ENCODE assay signal across 17 cellular contexts in the genomic region with DNA sequence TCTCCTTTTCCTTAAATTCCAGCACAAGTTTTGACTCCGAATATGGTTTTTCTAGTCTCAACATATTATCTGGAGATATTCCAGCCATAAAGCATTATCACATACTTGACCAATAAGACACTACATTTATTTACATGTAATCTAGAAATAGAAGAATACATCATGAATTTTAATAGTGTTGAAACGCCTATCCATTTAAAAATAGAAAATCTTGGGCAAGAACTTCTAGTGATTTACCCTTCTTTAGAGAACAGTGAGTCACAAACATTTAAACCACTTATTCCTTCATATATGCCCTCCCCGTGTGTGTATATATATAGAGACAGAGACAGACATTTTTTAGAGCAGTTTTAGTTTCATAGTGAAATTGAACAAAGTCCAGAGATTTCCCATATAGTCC.
DNase-seq lines count a peak whose midpoint lies in the region; ATAC-seq and TF ChIP-seq lines count a peak whose summit lies in the region.
"Had no signal": no experiment of that assay in that cellular context is flagged by ENCODE, and none has a peak within 500 bp of the region (broad histone marks: within the 10 kb centered on the region; RNA-seq: fewer than 3 reads in every experiment).

No MANE protein-coding gene starts in this region.

- H3K36me3 ChIP-seq in gastroesophageal sphincter, result peaks cover 0 to 16% of the 10 kb centered on the region in 2 donors
- H3K36me3 ChIP-seq in thoracic aorta, result peaks cover 32% of the 10 kb centered on the region
- H3K36me3 ChIP-seq in mesendoderm (ENCODE audit: control insufficient read depth, insufficient read depth, low read length), result peaks cover 6% of the 10 kb centered on the region

- H3K18ac ChIP-seq in mesendoderm (ENCODE audit: low read length), result no peak overlapping the region

- H2AK5ac ChIP-seq in mesendoderm (ENCODE audit: low read length), result no peak overlapping the region

- no peak overlapping the region for H3K4ac ChIP-seq in mesendoderm (ENCODE audit: low read depth, low read length)

- H3K4me3 ChIP-seq in gastroesophageal sphincter, result no peak overlapping the region
- H3K4me3 ChIP-seq in thoracic aorta, result no peak overlapping the region
- no peak overlapping the region for H3K4me3 ChIP-seq in mesendoderm (ENCODE audit: low read length)
- H3K4me3 ChIP-seq: right atrium auricular region had no signal

- TF ChIP-seq POLR2A in gastroesophageal sphincter (IDR thresholded peaks at IDR 0.05), result no peak

- H2BK15ac ChIP-seq in mesendoderm (replicated peaks; ENCODE audit: low read depth), result no peak overlapping the region

- H3K4me1 Mint-ChIP-seq in HFFc6 (ENCODE audit: low read depth), result peaks cover 73% of the 10 kb centered on the region

- H3K27me3 Mint-ChIP-seq in HFFc6 (ENCODE audit: insufficient read depth), result 0 out of 2 replicates have a peak, but pooled peaks cover 2% of the 10 kb centered on the region

- H3K9me3 Mint-ChIP-seq in HFFc6, result no peaks in the 10 kb centered on the region
- H3K9me3 Mint-ChIP-seq: activated CD4-positive, alpha-beta memory T cell treated with anti-CD3 and anti-CD28 coated beads, Interleukin-2, amount 10 ng/mL, durations not matched to agents 7 days and 5 days; activated naive CD8-positive, alpha-beta T cell treated with anti-CD3 and anti-CD28 coated beads, Interleukin-2, amount 10 ng/mL, durations not matched to agents 7 days and 5 days; activated T-cell treated with anti-CD3 and anti-CD28 coated beads, Interleukin-2, amount 50 U/mL, for 4 hours had no signal

- peak; percentile 8 for ATAC-seq in gastroesophageal sphincter
- ATAC-seq in thoracic aorta (ENCODE audit: insufficient number of reproducible peaks, low FRiP score, low read depth), result peak; percentile 78
- ATAC-seq in GM19351 (IDR thresholded peaks at IDR 0.05; ENCODE audit: unreplicated experiment), result no peak
- ATAC-seq: activated T-cell treated with anti-CD3 and anti-CD28 coated beads, Interleukin-2, amount 50 U/mL, for 4 hours; HCT116 had no signal

- no peak overlapping the region for H2BK5ac ChIP-seq in mesendoderm (ENCODE audit: low read length)

- H3K9me3 ChIP-seq in gastroesophageal sphincter (no peaks in the 10 kb centered on the region), thoracic aorta (no peaks in the 10 kb centered on the region)
- H3K9me3 ChIP-seq: right atrium auricular region had no signal

- peaks cover 24% of the 10 kb centered on the region for H3K36me3 Mint-ChIP-seq in HFFc6 (ENCODE audit: low read depth)
- H3K36me3 Mint-ChIP-seq: activated naive CD8-positive, alpha-beta T cell treated with anti-CD3 and anti-CD28 coated beads, Interleukin-2, amount 10 ng/mL, durations not matched to agents 7 days and 5 days had no signal

- H3K79me2 ChIP-seq in mesendoderm (ENCODE audit: control insufficient read depth, insufficient read depth, low read length), result no peaks in the 10 kb centered on the region

- peak overlapping the region; percentile 87 for H3K27ac Mint-ChIP-seq in HFFc6
- H3K27ac Mint-ChIP-seq: activated CD4-positive, alpha-beta memory T cell treated with anti-CD3 and anti-CD28 coated beads, Interleukin-2, amount 10 ng/mL, durations not matched to agents 7 days and 5 days; activated naive CD8-positive, alpha-beta T cell treated with anti-CD3 and anti-CD28 coated beads, Interleukin-2, amount 10 ng/mL, durations not matched to agents 7 days and 5 days had no signal

- no peak for TF ChIP-seq EP300 in gastroesophageal sphincter (IDR thresholded peaks at IDR 0.05)

- no peak overlapping the region for H4K8ac ChIP-seq in mesendoderm (ENCODE audit: low read depth, low read length)

- no peak overlapping the region for H4K5ac ChIP-seq in mesendoderm (ENCODE audit: low read length)

- H3K27me3 ChIP-seq in gastroesophageal sphincter (no peaks in the 10 kb centered on the region), thoracic aorta (replicated peaks; ENCODE audit: insufficient read depth) (no peaks in the 10 kb centered on the region), mesendoderm (ENCODE audit: insufficient read depth, low read length, poor library complexity) (no peaks in the 10 kb centered on the region)
- H3K27me3 ChIP-seq: right atrium auricular region had no signal

- no peak for TF ChIP-seq CTCF in HFFc6 (IDR thresholded peaks at IDR 0.05)
- TF ChIP-seq CTCF in gastroesophageal sphincter (IDR thresholded peaks at IDR 0.05), result no peak
- TF ChIP-seq CTCF in thoracic aorta (IDR thresholded peaks at IDR 0.05), result no peak

- no peak overlapping the region for H3K9ac ChIP-seq in mesendoderm (ENCODE audit: low read length)

- no peak overlapping the region for H3K23ac ChIP-seq in mesendoderm (ENCODE audit: low read length)

- DNase-seq in HFFc6 (peak; percentile 77), amniotic epithelial cell (ENCODE audit: low read depth) (peak; percentile 88), thoracic aorta (ENCODE audit: low spot score) (no peak), mesendoderm (no peak)
- DNase-seq in stimulated activated CD4-positive, alpha-beta T cell treated with anti-CD3 and anti-CD28 coated beads, Interleukin-2, amount 100 ng/mL, for 48 hours, result no peak
- no peak for DNase-seq in activated CD4-positive, alpha-beta T cell treated with anti-CD3 and anti-CD28 coated beads, Interleukin-2, amount 50 U/mL, for 48 hours
- DNase-seq: activated CD4-positive, alpha-beta memory T cell treated with anti-CD3 and anti-CD28 coated beads, Interleukin-2, amount 10 ng/mL, durations not matched to agents 7 days and 5 days; activated naive CD8-positive, alpha-beta T cell treated with anti-CD3 and anti-CD28 coated beads, Interleukin-2, amount 10 ng/mL, durations not matched to agents 7 days and 5 days; activated T-cell treated with anti-CD3 and anti-CD28 coated beads, Interleukin-2, amount 50 U/mL, for 4 hours; central memory CD4-positive, alpha-beta T cell; DMS 273 treated with DMSO at 0.1 percent for 48 hours; NCI-H187; NCI-H446 had no signal

- peak overlapping the region; percentile 60 to 91 (median 88) for H3K27ac ChIP-seq in gastroesophageal sphincter
- H3K27ac ChIP-seq in thoracic aorta, result peak overlapping the region; percentile 97 to 98
- H3K27ac ChIP-seq in mesendoderm (ENCODE audit: low read depth, low read length), result no peak overlapping the region
- H3K27ac ChIP-seq: right atrium auricular region had no signal

- H3K79me1 ChIP-seq in mesendoderm (ENCODE audit: low read length), result peaks cover 1% of the 10 kb centered on the region

- H2BK120ac ChIP-seq in mesendoderm (ENCODE audit: low read depth, low read length), result no peak overlapping the region

- peak overlapping the region; percentile 55 for H3K4me3 Mint-ChIP-seq in HFFc6
- H3K4me3 Mint-ChIP-seq: activated CD4-positive, alpha-beta memory T cell treated with anti-CD3 and anti-CD28 coated beads, Interleukin-2, amount 10 ng/mL, durations not matched to agents 7 days and 5 days; activated naive CD8-positive, alpha-beta T cell treated with anti-CD3 and anti-CD28 coated beads, Interleukin-2, amount 10 ng/mL, durations not matched to agents 7 days and 5 days; activated T-cell treated with anti-CD3 and anti-CD28 coated beads, Interleukin-2, amount 50 U/mL, for 4 hours had no signal

- no peak overlapping the region for H3K4me2 ChIP-seq in mesendoderm (ENCODE audit: low read length)

- H3K4me1 ChIP-seq in gastroesophageal sphincter (peaks cover 0 to 64% (median 14%) of the 10 kb centered on the region in 3 donors), thoracic aorta (ENCODE audit: control insufficient read depth in 1 of 2, low read depth in 2 of 2) (peaks cover 31 to 75% of the 10 kb centered on the region in 2 donors), mesendoderm (ENCODE audit: control insufficient read depth, low read depth, low read length) (no peaks in the 10 kb centered on the region)

- H3K56ac ChIP-seq in mesendoderm (ENCODE audit: low read length), result no peak overlapping the region

- WGBS in gastroesophageal sphincter (ENCODE audit: low coverage in 1 of 2), 2 donors, result 21 to 29% methylated on average over 3 of the region's 3 CpGs
- no CpG with 5 or more reads among the region's 3 CpGs for WGBS in mesendoderm (ENCODE audit: extremely low coverage, insufficient coverage, low lambda C conversion rate)

Comparison
In these comparisons a context has a peak if more than half of its experiments do, and no peak if none do; other contexts are left out.
1. DNase-seq: peak in HFFc6 (single experiment) and amniotic epithelial cell (single experiment); none in thoracic aorta (single experiment), stimulated activated CD4-positive, alpha-beta T cell treated with anti-CD3 and anti-CD28 coated beads, Interleukin-2, amount 100 ng/mL, for 48 hours (0 of 2), mesendoderm (single experiment) and activated CD4-positive, alpha-beta T cell treated with anti-CD3 and anti-CD28 coated beads, Interleukin-2, amount 50 U/mL, for 48 hours (0 of 2).